ENCODE assay signal across 10 cellular contexts in genomic region chr2:20677301-20678176, GRCh38. TPM values are rescaled to one million over a fixed set of nuclear protein-coding genes. Genes with fewer than 3 reads are reported as not detected.
DNase-seq lines count a peak whose midpoint lies in the region; ATAC-seq and TF ChIP-seq lines count a peak whose summit lies in the region.
"Had no signal": no experiment of that assay in that cellular context is flagged by ENCODE, and none has a peak within 500 bp of the region (broad histone marks: within the 10 kb centered on the region; RNA-seq: fewer than 3 reads in every experiment).

No MANE protein-coding gene starts in this region.

- H3K9me3 ChIP-seq in OCI-LY1 (ENCODE audit: low read length), result no peaks in the 10 kb centered on the region
- H3K9me3 ChIP-seq: upper lobe of left lung had no signal

- H3K79me2 ChIP-seq in OCI-LY1 (ENCODE audit: insufficient read depth, low read length), result no peaks in the 10 kb centered on the region

- no peaks in the 10 kb centered on the region for H3K9me2 ChIP-seq in OCI-LY1 (ENCODE audit: low read depth, low read length)

- H3F3A ChIP-seq in OCI-LY1 (ENCODE audit: insufficient read depth, low read length), result no peaks in the 10 kb centered on the region

- H3K4me3 Mint-ChIP-seq in progenitor cell of endocrine pancreas (ENCODE audit: low read depth), result no peak overlapping the region

- H3K36me3 Mint-ChIP-seq in progenitor cell of endocrine pancreas (ENCODE audit: insufficient read depth), result peaks cover 1% of the 10 kb centered on the region

- H3K4me1 ChIP-seq in OCI-LY1 (ENCODE audit: insufficient read depth, low read length, severe bottlenecking), result peaks cover 34% of the 10 kb centered on the region

- peak overlapping the region; percentile 38; the same call in 1 of the 2 replicates for H3K9ac ChIP-seq in OCI-LY1 (ENCODE audit: low read length)

- no peaks in the 10 kb centered on the region for H3K4me1 Mint-ChIP-seq in progenitor cell of endocrine pancreas (ENCODE audit: low read depth)

- peaks cover 33% of the 10 kb centered on the region for H3K27me3 Mint-ChIP-seq in progenitor cell of endocrine pancreas

- no peak overlapping the region for H3K27ac Mint-ChIP-seq in progenitor cell of endocrine pancreas

- no peaks in the 10 kb centered on the region for H3K36me3 ChIP-seq in OCI-LY1 (ENCODE audit: insufficient read depth, low read length)

- no peaks in the 10 kb centered on the region for H3K27me3 ChIP-seq in OCI-LY1 (ENCODE audit: insufficient read depth, low read length)

- no peaks in the 10 kb centered on the region for H4K20me1 ChIP-seq in OCI-LY1 (ENCODE audit: insufficient read depth, low read length)

- peak overlapping the region; percentile 80 for H3K27ac ChIP-seq in OCI-LY1 (ENCODE audit: low read depth, low read length, poor library complexity, severe bottlenecking)
- H3K27ac ChIP-seq: upper lobe of left lung had no signal

- no peak overlapping the region for H2AFZ ChIP-seq in OCI-LY1 (ENCODE audit: low read length)

- TF ChIP-seq CTCF in OCI-LY1 (IDR thresholded peaks at IDR 0.05; ENCODE audit: low read length), result peak; percentile 77; the same call in 1 of the 2 replicates
- peak; percentile 43 for TF ChIP-seq CTCF in progenitor cell of endocrine pancreas (IDR thresholded peaks at IDR 0.05; ENCODE audit: unreplicated experiment)

- DNase-seq in progenitor cell of endocrine pancreas (ENCODE audit: low spot score, unreplicated experiment) (no peak), ureter (ENCODE audit: low spot score) (no peak), UCSD-AML1 (lab: John Stamatoyannopoulos, UW; ENCODE audit: unreplicated experiment) (no peak), NCI-H748 treated with DMSO at 0.1 percent for 48 hours (lab: John Stamatoyannopoulos, UW) (no peak), HUDEP-2 (lab: John Stamatoyannopoulos, UW; ENCODE audit: unreplicated experiment in 76 of 76) (no peak)
- DNase-seq: activated effector memory CD4-positive, alpha-beta T cell treated with anti-CD3 and anti-CD28 coated beads, Interleukin-2, amount 50 U/mL, for 16 hours had no signal

- peak overlapping the region; percentile 45 for H3K4me2 ChIP-seq in OCI-LY1 (ENCODE audit: low read length)

- H3K4me3 ChIP-seq in OCI-LY1 (ENCODE audit: low read depth, low read length, poor library complexity, severe bottlenecking), result peak overlapping the region; percentile 14
- H3K4me3 ChIP-seq: upper lobe of left lung had no signal

- H3K9me3 Mint-ChIP-seq in progenitor cell of endocrine pancreas (ENCODE audit: low read depth), result no peaks in the 10 kb centered on the region

- ATAC-seq in GM18861 (IDR thresholded peaks at IDR 0.05; ENCODE audit: unreplicated experiment) (peak; percentile 28), HG02623 (IDR thresholded peaks at IDR 0.05; ENCODE audit: unreplicated experiment) (peak; percentile 14)

RNA-seq across cellular contexts. Expression of gene GDF7, which starts 10.6 kb away (rescaled TPM):
- 0.16 and 0.17 TPM in 2 replicates for total RNA-seq in progenitor cell of endocrine pancreas
- total RNA-seq in ureter, result 11.0 TPM

RNA-seq across cellular contexts. Expression of gene HS1BP3, which starts 26.6 kb away (rescaled TPM):
- total RNA-seq in progenitor cell of endocrine pancreas, result 15.9 and 16.5 TPM in 2 replicates
- total RNA-seq in ureter, result 37.9 TPM

Comparison
In these comparisons a context has a peak if more than half of its experiments do, and no peak if none do; other contexts are left out.
1. RNA of gene GDF7, which starts 10.6 kb away (total RNA-seq): 11.0 TPM in ureter (single experiment); 0.16 to 0.17 TPM in progenitor cell of endocrine pancreas; every median in the first group is over 10 times any median in the second.